ENCODE assay signal across 15 cellular contexts in genomic region chr1:24903955-24904730, GRCh38. TPM values are rescaled to one million over a fixed set of nuclear protein-coding genes. Genes with fewer than 3 reads are reported as not detected.
DNase-seq lines count a peak whose midpoint lies in the region; ATAC-seq, FAIRE-seq and TF ChIP-seq lines count a peak whose summit lies in the region.
"Had no signal": no experiment of that assay in that cellular context is flagged by ENCODE, and none has a peak within 500 bp of the region (broad histone marks: within the 10 kb centered on the region; RNA-seq: fewer than 3 reads in every experiment).

No MANE protein-coding gene starts in this region.

- no peaks in the 10 kb centered on the region for H3K27me3 ChIP-seq in CD8-positive, alpha-beta T cell (ENCODE audit: insufficient read depth, low read length)

- H3K36me3 ChIP-seq in CD8-positive, alpha-beta T cell (ENCODE audit: insufficient read depth, low read length) = peaks cover 77% of the 10 kb centered on the region

- peaks cover 35% of the 10 kb centered on the region for H3K4me1 ChIP-seq in CD8-positive, alpha-beta T cell (ENCODE audit: insufficient read depth, low read length)
- H3K4me1 ChIP-seq: parathyroid adenoma had no signal

- H3K36me3 Mint-ChIP-seq in CD8-positive, alpha-beta T cell = peaks cover 86% of the 10 kb centered on the region
- H3K36me3 Mint-ChIP-seq in activated naive CD8-positive, alpha-beta T cell = peaks cover 5% of the 10 kb centered on the region
- peaks cover 8% of the 10 kb centered on the region for H3K36me3 Mint-ChIP-seq in natural killer cell treated with Interleukin-12 subunit alpha and Interleukin-12 subunit beta and Interleukin-15 and Interleukin-18, amount 100 ng/mL, for 72 hours
- H3K36me3 Mint-ChIP-seq: mesothelial cell of epicardium had no signal

- H3K4me3 ChIP-seq in CD8-positive, alpha-beta T cell (ENCODE audit: low read depth, low read length) = no peak overlapping the region

- no peak for ATAC-seq in CD8-positive, alpha-beta T cell
- ATAC-seq in natural killer cell treated with Interleukin-12 subunit alpha and Interleukin-12 subunit beta and Interleukin-15 and Interleukin-18, amount 100 ng/mL, for 72 hours = no peak
- ATAC-seq in HG03135 (IDR thresholded peaks at IDR 0.05; ENCODE audit: unreplicated experiment) = no peak

- peak in 3 of 7 experiments; percentile 7 to 47 (median 9) for DNase-seq in CD8-positive, alpha-beta T cell
- DNase-seq in GM12892 (ENCODE audit: insufficient read length) (peak; percentile 25), HEK293T (ENCODE audit: extremely low spot score) (no peak), NCI-H345 (lab: John Stamatoyannopoulos, UW) (no peak)
- DNase-seq in natural killer cell treated with Interleukin-12 subunit alpha and Interleukin-12 subunit beta and Interleukin-15 and Interleukin-18, amount 100 ng/mL, for 72 hours (ENCODE audit: low spot score) = no peak
- DNase-seq: C1 segment of cervical spinal cord; effector memory CD4-positive, alpha-beta T cell; NCI-H1436 treated with DMSO at 0.1 percent for 48 hours; NCI-H524 had no signal

- H3K4me1 Mint-ChIP-seq in CD8-positive, alpha-beta T cell (ENCODE audit: low read depth) = peaks cover 43% of the 10 kb centered on the region
- H3K4me1 Mint-ChIP-seq in activated naive CD8-positive, alpha-beta T cell (ENCODE audit: low read depth) = peaks cover 40% of the 10 kb centered on the region
- H3K4me1 Mint-ChIP-seq in natural killer cell treated with Interleukin-12 subunit alpha and Interleukin-12 subunit beta and Interleukin-15 and Interleukin-18, amount 100 ng/mL, for 72 hours (ENCODE audit: low read depth in 2 of 2) = peaks cover 43 to 63% of the 10 kb centered on the region in 2 donors
- H3K4me1 Mint-ChIP-seq: mesothelial cell of epicardium had no signal

- H3K4me3 Mint-ChIP-seq in CD8-positive, alpha-beta T cell = no peak overlapping the region
- H3K4me3 Mint-ChIP-seq in activated naive CD8-positive, alpha-beta T cell = no peak overlapping the region
- no peak overlapping the region for H3K4me3 Mint-ChIP-seq in natural killer cell treated with Interleukin-12 subunit alpha and Interleukin-12 subunit beta and Interleukin-15 and Interleukin-18, amount 100 ng/mL, for 72 hours
- H3K4me3 Mint-ChIP-seq: activated T-helper 1 cell treated with anti-CD3 and anti-CD28 coated beads, Interleukin-12 subunit alpha, Interleukin-12 subunit beta, Interleukin-2, Interleukin-4 antibody, amounts not matched to agents 30 ng/mL and 10 ng/mL and 1 ng/mL, durations not matched to agents 14 hours and 24 hours and 36 hours; mesothelial cell of epicardium had no signal

- peak overlapping the region; percentile 57 for H3K27ac Mint-ChIP-seq in CD8-positive, alpha-beta T cell
- H3K27ac Mint-ChIP-seq in activated naive CD8-positive, alpha-beta T cell = peak overlapping the region; percentile 28
- H3K27ac Mint-ChIP-seq in natural killer cell treated with Interleukin-12 subunit alpha and Interleukin-12 subunit beta and Interleukin-15 and Interleukin-18, amount 100 ng/mL, for 72 hours = peak overlapping the region; percentile 41 to 47
- H3K27ac Mint-ChIP-seq: activated T-helper 1 cell treated with anti-CD3 and anti-CD28 coated beads, Interleukin-12 subunit alpha, Interleukin-12 subunit beta, Interleukin-2, Interleukin-4 antibody, amounts not matched to agents 30 ng/mL and 10 ng/mL and 1 ng/mL, durations not matched to agents 14 hours and 24 hours and 36 hours; mesothelial cell of epicardium had no signal

- no peak for FAIRE-seq in GM12892 (lab: Jason Lieb, UNC)
- FAIRE-seq: frontal cortex had no signal

- no peak for TF ChIP-seq POLR2A in GM12892 (IDR thresholded peaks at IDR 0.05; ENCODE audit: low read depth, low read length)

- no peak for TF ChIP-seq CTCF in CD8-positive, alpha-beta T cell (IDR thresholded peaks at IDR 0.05)

- H3K9me3 Mint-ChIP-seq in CD8-positive, alpha-beta T cell = no peaks in the 10 kb centered on the region
- H3K9me3 Mint-ChIP-seq in activated naive CD8-positive, alpha-beta T cell (ENCODE audit: low read depth) = no peaks in the 10 kb centered on the region
- H3K9me3 Mint-ChIP-seq in natural killer cell treated with Interleukin-12 subunit alpha and Interleukin-12 subunit beta and Interleukin-15 and Interleukin-18, amount 100 ng/mL, for 72 hours = no peaks in the 10 kb centered on the region
- H3K9me3 Mint-ChIP-seq: activated T-helper 1 cell treated with anti-CD3 and anti-CD28 coated beads, Interleukin-12 subunit alpha, Interleukin-12 subunit beta, Interleukin-2, Interleukin-4 antibody, amounts not matched to agents 30 ng/mL and 10 ng/mL and 1 ng/mL, durations not matched to agents 14 hours and 24 hours and 36 hours had no signal

- H3K9me3 ChIP-seq in CD8-positive, alpha-beta T cell (ENCODE audit: low read length) = no peaks in the 10 kb centered on the region

- H3K27ac ChIP-seq in CD8-positive, alpha-beta T cell (ENCODE audit: low read depth, low read length) = no peak overlapping the region
- H3K27ac ChIP-seq: parathyroid adenoma had no signal

- POLR2A ChIA-PET in CD8-positive, alpha-beta T cell (lab: Charles Lee) = no interaction called here
- POLR2A ChIA-PET in HEK293T (lab: Yijun Ruan, JAX) = no interaction called here

- intact Hi-C loops in CD8-positive, alpha-beta T cell (cut with DNase I, micrococcal nuclease) = no loop called here

- CTCF ChIA-PET in CD8-positive, alpha-beta T cell (lab: Charles Lee) = interaction anchor here (1.3 to 2.1 kb wide), 3 partner anchors 24 to 56 kb away, joined by 4 to 7 read pairs (median 5); no protein-coding TSS in a partner anchor
- CTCF ChIA-PET in HEK293T (lab: Yijun Ruan, JAX) = no interaction called here

- H3K27me3 Mint-ChIP-seq in CD8-positive, alpha-beta T cell (ENCODE audit: low read depth) = no peaks in the 10 kb centered on the region
- H3K27me3 Mint-ChIP-seq in activated naive CD8-positive, alpha-beta T cell = no peaks in the 10 kb centered on the region
- no peaks in the 10 kb centered on the region for H3K27me3 Mint-ChIP-seq in natural killer cell treated with Interleukin-12 subunit alpha and Interleukin-12 subunit beta and Interleukin-15 and Interleukin-18, amount 100 ng/mL, for 72 hours

TF ChIP-seq in HEK293T, 16 proteins besides CTCF, POLR2A, EP300 and RAD21:
- TF ChIP-seq L3MBTL2 (conservative IDR thresholded peaks at IDR 0.05) = no peak
- no peak for TF ChIP-seq BHLHE40 (IDR thresholded peaks at IDR 0.05; ENCODE audit: borderline replicate concordance)
- no peak for TF ChIP-seq ELF4 (IDR thresholded peaks at IDR 0.05)
- TF ChIP-seq, protein P1, sequence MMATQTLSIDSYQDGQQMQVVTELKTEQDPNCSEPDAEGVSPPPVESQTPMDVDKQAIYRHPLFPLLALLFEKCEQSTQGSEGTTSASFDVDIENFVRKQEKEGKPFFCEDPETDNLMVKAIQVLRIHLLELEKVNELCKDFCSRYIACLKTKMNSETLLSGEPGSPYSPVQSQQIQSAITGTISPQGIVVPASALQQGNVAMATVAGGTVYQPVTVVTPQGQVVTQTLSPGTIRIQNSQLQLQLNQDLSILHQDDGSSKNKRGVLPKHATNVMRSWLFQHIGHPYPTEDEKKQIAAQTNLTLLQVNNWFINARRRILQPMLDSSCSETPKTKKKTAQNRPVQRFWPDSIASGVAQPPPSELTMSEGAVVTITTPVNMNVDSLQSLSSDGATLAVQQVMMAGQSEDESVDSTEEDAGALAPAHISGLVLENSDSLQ (IDR thresholded peaks at IDR 0.05) = no peak
- no peak for TF ChIP-seq LEF1 (IDR thresholded peaks at IDR 0.05; ENCODE audit: borderline replicate concordance)
- no peak for TF ChIP-seq TARDBP (IDR thresholded peaks at IDR 0.05)

RNA-seq across cellular contexts. Expression of gene RUNX3, which starts 25.9 kb away (rescaled TPM):
- total RNA-seq in CD8-positive, alpha-beta T cell = 100 to 1,000 TPM; 423 to 424 TPM
- polyA plus RNA-seq in GM12892 (2012; ENCODE audit: missing spikeins) = 38.6 TPM
- 100 to 1,000 TPM; 177 to 186 TPM for total RNA-seq in natural killer cell treated with Interleukin-12 subunit alpha and Interleukin-12 subunit beta and Interleukin-15 and Interleukin-18, amount 100 ng/mL, for 72 hours
- total RNA-seq: frontal cortex had no signal
